ENCODE assay signal across 11 cellular contexts in genomic region chr4:140233811-140234696, GRCh38.
DNase-seq lines count a peak whose midpoint lies in the region; ATAC-seq and TF ChIP-seq lines count a peak whose summit lies in the region.
"Had no signal": no experiment of that assay in that cellular context is flagged by ENCODE, and none has a peak within 500 bp of the region (broad histone marks: within the 10 kb centered on the region; RNA-seq: fewer than 3 reads in every experiment).

No MANE protein-coding gene starts in this region.

- peaks cover 28% of the 10 kb centered on the region for H3K4me1 Mint-ChIP-seq in activated CD4-positive, alpha-beta T cell treated with anti-CD3 and anti-CD28 coated beads, Interleukin-2, amount 10 ng/mL, durations not matched to agents 24 days and 14 days
- peaks cover 38% of the 10 kb centered on the region for H3K4me1 Mint-ChIP-seq in T-helper 2 cell treated with Interferon-gamma antibody and Interleukin-4, amounts not matched to agents 5 μg/mL and 100 μg/mL, for 36 hours (ENCODE audit: low read depth)
- peaks cover 35 to 52% of the 10 kb centered on the region in 2 donors for H3K4me1 Mint-ChIP-seq in stimulated activated naive B cell treated with anti-CD40 and anti-IgM and Interleukin-4, amounts not matched to agents 10 μg/mL and 1 μg/mL and 100 μg/mL, for 72 hours

- H3K4me3 ChIP-seq in fibroblast of mammary gland (ENCODE audit: control insufficient read depth, low read depth, low read length): no peak overlapping the region
- H3K4me3 ChIP-seq: coronary artery had no signal

- peak overlapping the region; percentile 95 for H3K27ac Mint-ChIP-seq in activated CD4-positive, alpha-beta T cell treated with anti-CD3 and anti-CD28 coated beads, Interleukin-2, amount 10 ng/mL, durations not matched to agents 24 days and 14 days
- peak overlapping the region; percentile 95 for H3K27ac Mint-ChIP-seq in T-helper 2 cell treated with Interferon-gamma antibody and Interleukin-4, amounts not matched to agents 5 μg/mL and 100 μg/mL, for 36 hours
- peak overlapping the region; percentile 95 for H3K27ac Mint-ChIP-seq in stimulated activated naive B cell treated with anti-CD40 and anti-IgM and Interleukin-4, amounts not matched to agents 10 μg/mL and 1 μg/mL and 100 μg/mL, for 72 hours

- peak overlapping the region; percentile 77 for H3K4me3 Mint-ChIP-seq in activated CD4-positive, alpha-beta T cell treated with anti-CD3 and anti-CD28 coated beads, Interleukin-2, amount 10 ng/mL, durations not matched to agents 24 days and 14 days
- H3K4me3 Mint-ChIP-seq in T-helper 2 cell treated with Interferon-gamma antibody and Interleukin-4, amounts not matched to agents 5 μg/mL and 100 μg/mL, for 36 hours: peak overlapping the region; percentile 76
- H3K4me3 Mint-ChIP-seq in stimulated activated naive B cell treated with anti-CD40 and anti-IgM and Interleukin-4, amounts not matched to agents 10 μg/mL and 1 μg/mL and 100 μg/mL, for 72 hours: peak overlapping the region; percentile 43 to 62

- peak; percentile 18 for TF ChIP-seq CTCF in fibroblast of mammary gland (conservative IDR thresholded peaks at IDR 0.05; ENCODE audit: control insufficient read depth, insufficient read depth, low read depth, low read length)

- peak; percentile 66 for DNase-seq in activated CD4-positive, alpha-beta T cell treated with anti-CD3 and anti-CD28 coated beads, Interleukin-2, amount 10 ng/mL, durations not matched to agents 24 days and 14 days
- DNase-seq in activated CD4-positive, alpha-beta T cell treated with anti-CD3 and anti-CD28 coated beads for 4 hours: no peak
- DNase-seq in T-helper 2 cell treated with Interferon-gamma antibody and Interleukin-4, amounts not matched to agents 5 μg/mL and 100 μg/mL, for 36 hours (ENCODE audit: low spot score): peak; percentile 12
- peak; percentile 87 for DNase-seq in fibroblast of mammary gland (ENCODE audit: low read depth)
- peak; percentile 14 for DNase-seq in stimulated activated naive B cell treated with anti-CD40 and anti-IgM and Interleukin-4, amounts not matched to agents 10 μg/mL and 1 μg/mL and 100 μg/mL, for 72 hours
- no peak for DNase-seq in LoVo (ENCODE audit: low spot score)
- no peak for DNase-seq in GM19240 (ENCODE audit: insufficient read length, low spot score)
- no peak for DNase-seq in RPMI8226
- DNase-seq: NCI-H2171 treated with DMSO at 0.1 percent for 48 hours; stimulated activated CD4-positive, alpha-beta T cell treated with anti-CD3 and anti-CD28 coated beads, Interleukin-2, amount 100 ng/mL, for 24 hours had no signal

- H3K9me3 Mint-ChIP-seq in activated CD4-positive, alpha-beta T cell treated with anti-CD3 and anti-CD28 coated beads, Interleukin-2, amount 10 ng/mL, durations not matched to agents 24 days and 14 days: peaks cover 4% of the 10 kb centered on the region
- no peaks in the 10 kb centered on the region for H3K9me3 Mint-ChIP-seq in T-helper 2 cell treated with Interferon-gamma antibody and Interleukin-4, amounts not matched to agents 5 μg/mL and 100 μg/mL, for 36 hours
- peaks cover 0 to 2% of the 10 kb centered on the region in 2 donors for H3K9me3 Mint-ChIP-seq in stimulated activated naive B cell treated with anti-CD40 and anti-IgM and Interleukin-4, amounts not matched to agents 10 μg/mL and 1 μg/mL and 100 μg/mL, for 72 hours

- intact Hi-C loops in activated CD4-positive, alpha-beta T cell treated with anti-CD3 and anti-CD28 coated beads, Interleukin-2, amount 10 ng/mL, durations not matched to agents 24 days and 14 days (cut with micrococcal nuclease): loop anchor here (1.0 to 2.0 kb wide), 3 partner anchors 15 to 284 kb away; no protein-coding TSS in a partner anchor

- peaks cover 4% of the 10 kb centered on the region for H3K27me3 Mint-ChIP-seq in activated CD4-positive, alpha-beta T cell treated with anti-CD3 and anti-CD28 coated beads, Interleukin-2, amount 10 ng/mL, durations not matched to agents 24 days and 14 days
- H3K27me3 Mint-ChIP-seq in T-helper 2 cell treated with Interferon-gamma antibody and Interleukin-4, amounts not matched to agents 5 μg/mL and 100 μg/mL, for 36 hours (ENCODE audit: low read depth): peaks cover 4% of the 10 kb centered on the region
- H3K27me3 Mint-ChIP-seq in stimulated activated naive B cell treated with anti-CD40 and anti-IgM and Interleukin-4, amounts not matched to agents 10 μg/mL and 1 μg/mL and 100 μg/mL, for 72 hours: peaks cover 19 to 22% of the 10 kb centered on the region in 2 donors

- no peaks in the 10 kb centered on the region for H3K36me3 Mint-ChIP-seq in activated CD4-positive, alpha-beta T cell treated with anti-CD3 and anti-CD28 coated beads, Interleukin-2, amount 10 ng/mL, durations not matched to agents 24 days and 14 days (ENCODE audit: low read depth)
- peaks cover 5% of the 10 kb centered on the region for H3K36me3 Mint-ChIP-seq in T-helper 2 cell treated with Interferon-gamma antibody and Interleukin-4, amounts not matched to agents 5 μg/mL and 100 μg/mL, for 36 hours (ENCODE audit: low read depth)
- no peaks in the 10 kb centered on the region for H3K36me3 Mint-ChIP-seq in stimulated activated naive B cell treated with anti-CD40 and anti-IgM and Interleukin-4, amounts not matched to agents 10 μg/mL and 1 μg/mL and 100 μg/mL, for 72 hours

- ATAC-seq in stimulated activated naive B cell treated with anti-CD40 and anti-IgM and Interleukin-4, amounts not matched to agents 10 μg/mL and 1 μg/mL and 100 μg/mL, for 72 hours (replicated peaks): peak; percentile 82 to 86

Comparison
In these comparisons a context has a peak if more than half of its experiments do, and no peak if none do; other contexts are left out.
1. DNase-seq: peak in activated CD4-positive, alpha-beta T cell treated with anti-CD3 and anti-CD28 coated beads, Interleukin-2, amount 10 ng/mL, durations not matched to agents 24 days and 14 days (single experiment), T-helper 2 cell treated with Interferon-gamma antibody and Interleukin-4, amounts not matched to agents 5 μg/mL and 100 μg/mL, for 36 hours (single experiment), fibroblast of mammary gland (single experiment) and stimulated activated naive B cell treated with anti-CD40 and anti-IgM and Interleukin-4, amounts not matched to agents 10 μg/mL and 1 μg/mL and 100 μg/mL, for 72 hours (single experiment); none in activated CD4-positive, alpha-beta T cell treated with anti-CD3 and anti-CD28 coated beads for 4 hours (0 of 2), LoVo (single experiment), GM19240 (single experiment) and RPMI8226 (single experiment).
2. Peak in every context shown above with its lines, with median percentiles within 50 percentile points of each other: H3K27ac Mint-ChIP-seq and H3K4me3 Mint-ChIP-seq.